In genomic region chr3:10845839-10846656, GRCh38 we compare ENCODE assay signal across 16 cellular contexts. TPM values are rescaled to one million over a fixed set of nuclear protein-coding genes. Genes with fewer than 3 reads are reported as not detected.
DNase-seq lines count a peak whose midpoint lies in the region; ATAC-seq and TF ChIP-seq lines count a peak whose summit lies in the region.
"Had no signal": no experiment of that assay in that cellular context is flagged by ENCODE, and none has a peak within 500 bp of the region (broad histone marks: within the 10 kb centered on the region; RNA-seq: fewer than 3 reads in every experiment).

No MANE protein-coding gene starts in this region.

- no peaks in the 10 kb centered on the region for H3K9me2 ChIP-seq in hepatocyte (replicated peaks; ENCODE audit: insufficient read depth)

- H3K4me3 Mint-ChIP-seq in naive B cell: peak overlapping the region in 1 of 8 donors; percentile 21
- H3K4me3 Mint-ChIP-seq: central memory CD8-positive, alpha-beta T cell; mesothelial cell of epicardium had no signal

- no peak overlapping the region for H3K4me2 ChIP-seq in hepatocyte

- no peaks in the 10 kb centered on the region for H3K79me2 ChIP-seq in hepatocyte

- no peak overlapping the region for H2AFZ ChIP-seq in hepatocyte

- H3K27ac ChIP-seq in hepatocyte: no peak overlapping the region
- H3K27ac ChIP-seq: stomach had no signal

- H3K36me3 ChIP-seq in hepatocyte (replicated peaks; ENCODE audit: insufficient read depth, low read depth): no peaks in the 10 kb centered on the region
- H3K36me3 ChIP-seq: stomach had no signal

- no peak overlapping the region for H3K4me3 ChIP-seq in hepatocyte
- H3K4me3 ChIP-seq: skin epidermis, stomach had no signal

- no peaks in the 10 kb centered on the region for H3K9me3 ChIP-seq in hepatocyte (ENCODE audit: low read depth)
- H3K9me3 ChIP-seq: stomach had no signal

- TF ChIP-seq CTCF in hepatocyte (IDR thresholded peaks at IDR 0.05; ENCODE audit: poor library complexity): no peak

- H3K4me1 ChIP-seq in hepatocyte (ENCODE audit: insufficient read depth): no peaks in the 10 kb centered on the region
- H3K4me1 ChIP-seq: stomach had no signal

- DNase-seq in NOMO-1 treated with DMSO at 0.1 percent for 48 hours (lab: John Stamatoyannopoulos, UW; ENCODE audit: unreplicated experiment) (peak; percentile 87), naive B cell (peak; percentile 1), GOT3 (lab: John Stamatoyannopoulos, UW) (no peak), hepatocyte (ENCODE audit: low spot score) (no peak), RKO (ENCODE audit: low spot score) (no peak), mesenteric fat pad (ENCODE audit: low spot score) (no peak)
- DNase-seq: activated T-cell treated with anti-CD3 and anti-CD28 coated beads, Interleukin-2, amount 50 U/mL, for 1 hour; foreskin melanocyte; NCI-H524; stomach; T-helper 2 cell had no signal

- H4K20me1 ChIP-seq in hepatocyte (ENCODE audit: insufficient read depth, poor library complexity, severe bottlenecking): no peaks in the 10 kb centered on the region

- peaks cover 0 to 18% (median 10%) of the 10 kb centered on the region in 3 donors for H3K4me1 Mint-ChIP-seq in naive B cell
- H3K4me1 Mint-ChIP-seq: central memory CD8-positive, alpha-beta T cell; mesothelial cell of epicardium had no signal

- peak; percentile 66 for ATAC-seq in GM18867 (IDR thresholded peaks at IDR 0.05; ENCODE audit: unreplicated experiment)
- peak; percentile 74 for ATAC-seq in HG02884 (IDR thresholded peaks at IDR 0.05; ENCODE audit: unreplicated experiment)
- peak; percentile 32 to 77 for ATAC-seq in naive B cell (ENCODE audit: low read depth in 2 of 2)

- 79% methylated on average over 5 of the region's 5 CpGs for WGBS in hepatocyte (ENCODE audit: low lambda C conversion rate, missing lambda C conversion rate)

- H3K27ac Mint-ChIP-seq in naive B cell: no peak overlapping the region
- H3K27ac Mint-ChIP-seq: mesothelial cell of epicardium had no signal

- peaks cover 5% of the 10 kb centered on the region for H3K27me3 ChIP-seq in hepatocyte

- peaks cover 16 to 50% (median 29%) of the 10 kb centered on the region in 3 donors for H3K27me3 Mint-ChIP-seq in naive B cell

- H3K9me3 Mint-ChIP-seq in naive B cell: peaks cover 0 to 4% (median 0%) of the 10 kb centered on the region in 7 donors
- H3K9me3 Mint-ChIP-seq: central memory CD8-positive, alpha-beta T cell; mesothelial cell of epicardium had no signal

- H3K36me3 Mint-ChIP-seq in naive B cell: no peaks in the 10 kb centered on the region
- H3K36me3 Mint-ChIP-seq: mesothelial cell of epicardium had no signal

RNA-seq across cellular contexts. Expression of gene SLC6A11, which starts 30.0 kb away (rescaled TPM):
- polyA plus RNA-seq in naive B cell (ENCODE audit: low read depth in 6 of 6) (not detected), hepatocyte (1.6 and 1.7 TPM in 2 replicates)
- total RNA-seq in hepatocyte (1.5 and 2.2 TPM in 2 replicates), mesenteric fat pad (not detected)

Comparison
In these comparisons a context has a peak if more than half of its experiments do, and no peak if none do; other contexts are left out.
1. DNase-seq: peak in NOMO-1 treated with DMSO at 0.1 percent for 48 hours (single experiment) and naive B cell (single experiment); none in GOT3 (single experiment), hepatocyte (single experiment), RKO (single experiment) and mesenteric fat pad (single experiment).
2. Peak in every context shown above with its lines, with median percentiles within 50 percentile points of each other: ATAC-seq.